12 cellular contexts compared by ENCODE assay signal in genomic region chr22:41526226-41526531, GRCh38. TPM values are rescaled to one million over a fixed set of nuclear protein-coding genes. Genes with fewer than 3 reads are reported as not detected.
DNase-seq lines count a peak whose midpoint lies in the region; ATAC-seq and TF ChIP-seq lines count a peak whose summit lies in the region.
"Had no signal": no experiment of that assay in that cellular context is flagged by ENCODE, and none has a peak within 500 bp of the region (broad histone marks: within the 10 kb centered on the region; RNA-seq: fewer than 3 reads in every experiment).

No MANE protein-coding gene starts in this region.

- no peak overlapping the region for H3K4me3 ChIP-seq in cardiac muscle cell
- H3K4me3 ChIP-seq in uterus: no peak overlapping the region

- H3K9me3 ChIP-seq in cardiac muscle cell (ENCODE audit: low read depth): no peaks in the 10 kb centered on the region
- H3K9me3 ChIP-seq in uterus: no peaks in the 10 kb centered on the region

- H3K9me3 Mint-ChIP-seq in chondrocyte (ENCODE audit: low read depth): no peaks in the 10 kb centered on the region
- H3K9me3 Mint-ChIP-seq in naive thymus-derived CD8-positive, alpha-beta T cell: no peaks in the 10 kb centered on the region
- H3K9me3 Mint-ChIP-seq in glutamatergic neuron (ENCODE audit: unreplicated experiment): peaks cover 4% of the 10 kb centered on the region
- H3K9me3 Mint-ChIP-seq: CD14-positive monocyte had no signal

- intact Hi-C loops in cardiac septum (cut with DNase I) (no loop called here), uterus (cut with DNase I; ENCODE audit: low total_unique reads) (loop anchor here (5.0 kb wide), 1 partner anchor 134 kb away; no protein-coding TSS in a partner anchor)

- DNase-seq in cardiac muscle cell (ENCODE audit: low read depth in 1 of 2, low spot score in 1 of 2) (no peak), cardiac septum (ENCODE audit: low spot score) (no peak), chondrocyte (ENCODE audit: low spot score) (no peak), uterus (no peak), glutamatergic neuron (no peak), GOT3 (lab: John Stamatoyannopoulos, UW) (no peak)
- DNase-seq in naive thymus-derived CD8-positive, alpha-beta T cell: no peak
- DNase-seq: kidney, retina had no signal

- H3K36me3 Mint-ChIP-seq in chondrocyte (ENCODE audit: low read depth) (peaks cover 9% of the 10 kb centered on the region), glutamatergic neuron (ENCODE audit: unreplicated experiment) (peaks cover 6% of the 10 kb centered on the region)
- peaks cover 3 to 49% (median 5%) of the 10 kb centered on the region in 3 donors for H3K36me3 Mint-ChIP-seq in naive thymus-derived CD8-positive, alpha-beta T cell

- H3K4me1 ChIP-seq in cardiac muscle cell (ENCODE audit: low read depth) (no peaks in the 10 kb centered on the region), uterus (peaks cover 0 to 14% of the 10 kb centered on the region in 2 donors)

- H3K4me1 Mint-ChIP-seq in chondrocyte (ENCODE audit: low read depth) (peaks cover 14% of the 10 kb centered on the region), glutamatergic neuron (ENCODE audit: low read depth, unreplicated experiment) (no peaks in the 10 kb centered on the region)
- peaks cover 10 to 27% (median 21%) of the 10 kb centered on the region in 4 donors for H3K4me1 Mint-ChIP-seq in naive thymus-derived CD8-positive, alpha-beta T cell

- H3K27me3 ChIP-seq in cardiac muscle cell: no peaks in the 10 kb centered on the region
- no peaks in the 10 kb centered on the region for H3K27me3 ChIP-seq in uterus

- H3K36me3 ChIP-seq in cardiac muscle cell (peaks cover 55% of the 10 kb centered on the region), uterus (no peaks in the 10 kb centered on the region)

- POLR2A ChIA-PET in naive thymus-derived CD8-positive, alpha-beta T cell (lab: Charles Lee): interaction anchor here (1.8 to 2.4 kb wide), 2 partner anchors 116 to 122 kb away, joined by 6 to 9 read pairs; no protein-coding TSS in a partner anchor

- no peaks in the 10 kb centered on the region for H3K27me3 Mint-ChIP-seq in chondrocyte (ENCODE audit: low read depth)
- H3K27me3 Mint-ChIP-seq in naive thymus-derived CD8-positive, alpha-beta T cell: no peaks in the 10 kb centered on the region
- peaks cover 7% of the 10 kb centered on the region for H3K27me3 Mint-ChIP-seq in glutamatergic neuron (ENCODE audit: unreplicated experiment)

- H3K27ac ChIP-seq in cardiac muscle cell: peak overlapping the region; percentile 45
- H3K27ac ChIP-seq in uterus: peak overlapping the region; percentile 16 to 89

- H3K4me3 Mint-ChIP-seq in chondrocyte (ENCODE audit: unreplicated experiment) (no peak overlapping the region), glutamatergic neuron (ENCODE audit: unreplicated experiment) (no peak overlapping the region)
- no peak overlapping the region for H3K4me3 Mint-ChIP-seq in naive thymus-derived CD8-positive, alpha-beta T cell
- H3K4me3 Mint-ChIP-seq: CD14-positive monocyte had no signal

- TF ChIP-seq CTCF in cardiac muscle cell (IDR thresholded peaks at IDR 0.05; ENCODE audit: low read depth, low read length) (no peak), chondrocyte (IDR thresholded peaks at IDR 0.05) (no peak), uterus (IDR thresholded peaks at IDR 0.05) (no peak), glutamatergic neuron (IDR thresholded peaks at IDR 0.05; ENCODE audit: partially characterized antibody, unreplicated experiment) (no peak)

- no peak for ATAC-seq in naive thymus-derived CD8-positive, alpha-beta T cell
- ATAC-seq in GM18511 (IDR thresholded peaks at IDR 0.05; ENCODE audit: unreplicated experiment): no peak

- peak overlapping the region; percentile 49 for H3K27ac Mint-ChIP-seq in chondrocyte (ENCODE audit: unreplicated experiment)
- H3K27ac Mint-ChIP-seq in naive thymus-derived CD8-positive, alpha-beta T cell: peak overlapping the region in 9 of 10 donors; percentile 26 to 94 (median 84)
- H3K27ac Mint-ChIP-seq in glutamatergic neuron (ENCODE audit: unreplicated experiment): no peak overlapping the region

- no peak for TF ChIP-seq POLR2A in uterus (IDR thresholded peaks at IDR 0.05)

RNA-seq across cellular contexts. Expression of gene POLR3H, which starts 18.1 kb away (rescaled TPM):
- total RNA-seq in cardiac muscle cell (11.4 and 12.5 TPM in 2 replicates), cardiac septum (18.6 TPM), chondrocyte (39.6 to 57.3 TPM (median 41.5 TPM) in 3 replicates), uterus (10 to 100 TPM in 2 of 4 donors, 1 to 10 TPM in 2; 3.2 to 41.9 (median 16.6) TPM), glutamatergic neuron (ENCODE audit: unreplicated experiment) (24.6 TPM)
- polyA plus RNA-seq in cardiac muscle cell: 24.7 and 30.9 TPM in 2 replicates
- 10 to 100 TPM; 50.5 to 54.6 TPM for total RNA-seq in naive thymus-derived CD8-positive, alpha-beta T cell
- polyA plus RNA-seq in naive thymus-derived CD8-positive, alpha-beta T cell: 10 to 100 TPM; 24.7 to 30.9 (median 27.6) TPM

RNA-seq across cellular contexts. Expression of gene CSDC2, which starts 34.6 kb away (rescaled TPM):
- total RNA-seq in cardiac muscle cell (4.2 and 4.3 TPM in 2 replicates), cardiac septum (115 TPM), chondrocyte (12.7 to 21.7 TPM (median 20.9 TPM) in 3 replicates), uterus (10 to 100 TPM in 2 of 4 donors, 1 to 10 TPM in 2; 2.4 to 83.0 (median 19.6) TPM), glutamatergic neuron (ENCODE audit: unreplicated experiment) (4.7 TPM)
- polyA plus RNA-seq in cardiac muscle cell: 5.0 and 5.1 TPM in 2 replicates
- total RNA-seq in naive thymus-derived CD8-positive, alpha-beta T cell: not detected
- not detected for polyA plus RNA-seq in naive thymus-derived CD8-positive, alpha-beta T cell
- total RNA-seq: OCI-LY7 had no signal
- polyA plus RNA-seq: CD14-positive monocyte had no signal

RNA-seq across cellular contexts. Expression of gene ACO2, which starts 57.3 kb away (rescaled TPM):
- total RNA-seq in cardiac muscle cell (183 and 223 TPM in 2 replicates), cardiac septum (662 TPM), chondrocyte (60.9 to 85.6 TPM (median 62.4 TPM) in 3 replicates), uterus (10 to 100 TPM; 21.5 to 64.4 (median 47.1) TPM), glutamatergic neuron (ENCODE audit: unreplicated experiment) (114 TPM)
- 247 and 328 TPM in 2 replicates for polyA plus RNA-seq in cardiac muscle cell
- 10 to 100 TPM; 67.7 to 75.1 TPM for total RNA-seq in naive thymus-derived CD8-positive, alpha-beta T cell
- 10 to 100 TPM; 64.2 to 91.9 (median 72.3) TPM for polyA plus RNA-seq in naive thymus-derived CD8-positive, alpha-beta T cell

RNA-seq across cellular contexts. Expression of gene PHF5A, which starts 57.7 kb away (rescaled TPM):
- total RNA-seq in cardiac muscle cell (32.2 and 42.2 TPM in 2 replicates), cardiac septum (22.0 TPM), chondrocyte (22.5 to 32.4 TPM (median 26.8 TPM) in 3 replicates), uterus (10 to 100 TPM; 38.5 to 65.1 (median 46.4) TPM), glutamatergic neuron (ENCODE audit: unreplicated experiment) (36.1 TPM)
- 25.9 and 26.9 TPM in 2 replicates for polyA plus RNA-seq in cardiac muscle cell
- 10 to 100 TPM; 34.0 to 35.8 TPM for total RNA-seq in naive thymus-derived CD8-positive, alpha-beta T cell
- polyA plus RNA-seq in naive thymus-derived CD8-positive, alpha-beta T cell: 10 to 100 TPM; 17.2 to 21.4 (median 17.9) TPM
